17 cellular contexts compared by ENCODE assay signal in the genomic region with DNA sequence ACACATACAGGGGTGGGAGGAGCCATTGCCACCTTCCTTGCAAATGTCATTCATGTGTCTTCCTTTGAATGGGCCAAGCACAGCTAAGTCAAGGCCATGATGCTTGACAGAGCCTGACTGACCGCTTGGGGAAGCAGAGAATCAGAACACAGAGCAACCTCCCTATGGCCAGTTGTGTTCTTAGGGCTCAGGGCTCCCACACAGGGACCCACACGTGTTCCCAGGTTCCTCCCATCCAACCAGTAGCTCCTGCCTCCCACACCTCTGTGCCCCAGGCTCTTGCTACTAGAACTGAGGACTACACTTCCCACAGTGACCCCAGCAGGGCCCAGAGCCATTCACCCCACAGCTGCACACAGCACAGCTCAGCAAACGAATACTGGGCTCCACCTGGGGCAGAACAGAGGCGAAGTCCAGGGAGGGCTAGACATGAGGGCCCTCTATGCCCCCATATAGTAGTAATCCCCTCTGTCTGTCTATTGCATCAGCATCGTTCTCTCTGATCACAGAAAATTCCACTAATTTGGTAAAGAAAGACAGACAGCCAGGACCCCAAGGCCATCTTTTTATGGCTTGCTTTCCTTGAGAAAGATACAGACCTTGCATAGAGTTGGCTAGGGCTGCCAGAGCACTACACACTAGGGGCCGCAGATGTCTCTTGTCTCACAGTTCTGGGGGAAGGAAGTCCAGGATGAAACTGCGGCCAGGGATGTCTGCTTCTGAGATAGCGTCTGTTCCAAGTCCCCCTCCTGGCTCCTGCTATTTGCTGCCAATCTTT. TPM values are rescaled to one million over a fixed set of nuclear protein-coding genes. Genes with fewer than 3 reads are reported as not detected.
DNase-seq lines count a peak whose midpoint lies in the region; ATAC-seq and TF ChIP-seq lines count a peak whose summit lies in the region.
"Had no signal": no experiment of that assay in that cellular context is flagged by ENCODE, and none has a peak within 500 bp of the region (broad histone marks: within the 10 kb centered on the region; RNA-seq: fewer than 3 reads in every experiment).

No MANE protein-coding gene starts in this region.

- H3K36me3 Mint-ChIP-seq in nephron (ENCODE audit: low read depth) (no peaks in the 10 kb centered on the region), natural killer cell (no peaks in the 10 kb centered on the region)
- H3K36me3 Mint-ChIP-seq: CD14-positive monocyte had no signal

- TF ChIP-seq POLR2A in vagina (IDR thresholded peaks at IDR 0.05): no peak

- peaks cover 20% of the 10 kb centered on the region for H3K9me3 Mint-ChIP-seq in nephron
- no peaks in the 10 kb centered on the region for H3K9me3 Mint-ChIP-seq in natural killer cell

- no peak overlapping the region for H3K4me3 Mint-ChIP-seq in nephron
- no peak overlapping the region for H3K4me3 Mint-ChIP-seq in natural killer cell
- H3K4me3 Mint-ChIP-seq: CD14-positive monocyte had no signal

- H3K4me3 ChIP-seq in right atrium auricular region (no peak overlapping the region), vagina (no peak overlapping the region)
- H3K4me3 ChIP-seq: HAP-1 had no signal

- H3K36me3 ChIP-seq in right atrium auricular region (no peaks in the 10 kb centered on the region), vagina (no peaks in the 10 kb centered on the region)
- H3K36me3 ChIP-seq: HAP-1 had no signal

- H3K27ac ChIP-seq in right atrium auricular region (no peak overlapping the region), vagina (no peak overlapping the region)

- H3K27ac Mint-ChIP-seq in nephron (peak overlapping the region; percentile 78 to 90 (median 80)), natural killer cell (no peak overlapping the region)

- H3K27me3 Mint-ChIP-seq in nephron (ENCODE audit: low read depth) (peaks cover 11% of the 10 kb centered on the region), natural killer cell (ENCODE audit: low read depth in 2 of 2) (no peaks in the 10 kb centered on the region)

- H3K4me1 ChIP-seq in right atrium auricular region: no peaks in the 10 kb centered on the region
- no peaks in the 10 kb centered on the region for H3K4me1 ChIP-seq in vagina

- TF ChIP-seq CTCF in right atrium auricular region (IDR thresholded peaks at IDR 0.05) (no peak), nephron (IDR thresholded peaks at IDR 0.05; ENCODE audit: unreplicated experiment in 3 of 3) (no peak), vagina (IDR thresholded peaks at IDR 0.05) (no peak), natural killer cell (IDR thresholded peaks at IDR 0.05) (no peak)

- no peaks in the 10 kb centered on the region for H3K9me3 ChIP-seq in right atrium auricular region
- H3K9me3 ChIP-seq in vagina: no peaks in the 10 kb centered on the region
- H3K9me3 ChIP-seq: HAP-1 had no signal

- intact Hi-C loops in vagina (cut with DNase I) (no loop called here), natural killer cell (cut with micrococcal nuclease) (no loop called here)

- DNase-seq in activated effector memory CD4-positive, alpha-beta T cell treated with anti-CD3 and anti-CD28 coated beads, Interleukin-2, amount 50 U/mL, for 16 hours: peak; percentile 31
- no peak for DNase-seq in activated effector memory CD4-positive, alpha-beta T cell treated with Interleukin-2 at 50 U/mL for 16 hours
- DNase-seq in right atrium auricular region (ENCODE audit: low spot score): peak; percentile 57
- DNase-seq in vagina (ENCODE audit: extremely low spot score in 2 of 2): peak; percentile 77 to 94
- no peak for DNase-seq in NK-92 treated with Interleukin-12 subunit alpha and Interleukin-12 subunit beta, amount 100 ng/mL, for 24 hours (lab: John Stamatoyannopoulos, UW)
- DNase-seq in natural killer cell: no peak
- DNase-seq: DMS53, KBM-7, NCI-H1092, NCI-H2107, NCI-H226, NCI-H526 treated with DMSO at 0.1 percent for 48 hours, SHP77 had no signal

- H3K27me3 ChIP-seq in right atrium auricular region (no peaks in the 10 kb centered on the region), vagina (no peaks in the 10 kb centered on the region)

- ATAC-seq in HG02610 (IDR thresholded peaks at IDR 0.05; ENCODE audit: unreplicated experiment) (no peak), natural killer cell (no peak)

- H3K4me1 Mint-ChIP-seq in nephron: peaks cover 9% of the 10 kb centered on the region
- no peaks in the 10 kb centered on the region for H3K4me1 Mint-ChIP-seq in natural killer cell
- H3K4me1 Mint-ChIP-seq: CD14-positive monocyte had no signal

RNA-seq across cellular contexts. Expression of a gene that starts 42.7 kb away (rescaled TPM):
- total RNA-seq in right atrium auricular region (10 to 100 TPM; 43.4 to 55.1 TPM), vagina (25.3 TPM), natural killer cell (under 1 TPM; 0.23 to 0.38 (median 0.36) TPM)

Comparison
In these comparisons a context has a peak if more than half of its experiments do, and no peak if none do; other contexts are left out.
1. DNase-seq: peak in activated effector memory CD4-positive, alpha-beta T cell treated with anti-CD3 and anti-CD28 coated beads, Interleukin-2, amount 50 U/mL, for 16 hours (single experiment), right atrium auricular region (single experiment) and vagina (2 of 2); none in activated effector memory CD4-positive, alpha-beta T cell treated with Interleukin-2 at 50 U/mL for 16 hours (single experiment), NK-92 treated with Interleukin-12 subunit alpha and Interleukin-12 subunit beta, amount 100 ng/mL, for 24 hours (single experiment) and natural killer cell (single experiment).
2. H3K27ac Mint-ChIP-seq: peak in nephron (3 of 3); none in natural killer cell (0 of 2).
3. RNA of a gene that starts 42.7 kb away (total RNA-seq): 43.4 to 55.1 TPM in right atrium auricular region and 25.3 TPM in vagina (single experiment); 0.23 to 0.38 TPM in natural killer cell; every median in the first group is over 10 times any median in the second.